Comparison of ENCODE assay signal across 23 cellular contexts in the genomic region with DNA sequence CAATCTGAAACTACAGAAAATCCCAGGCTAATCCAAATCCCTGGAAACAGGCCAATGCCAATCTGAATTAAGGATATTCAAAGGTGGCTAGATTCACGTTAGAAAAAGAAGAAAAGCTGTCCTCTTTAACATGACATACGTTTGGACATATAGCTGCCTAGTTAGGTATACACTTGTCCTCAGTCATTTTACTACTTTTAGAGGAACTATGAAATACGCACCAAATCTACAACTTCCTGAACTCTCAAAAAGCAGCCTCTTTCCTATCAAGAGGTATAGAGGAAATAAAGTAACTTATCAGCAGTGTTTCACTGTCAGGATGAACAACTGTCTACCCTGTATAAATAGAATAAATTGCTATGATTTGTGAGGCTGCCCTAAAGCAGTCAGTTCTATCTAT.
"Had no signal": no experiment of that assay in that cellular context is flagged by ENCODE, and none has a peak within 500 bp of the region (broad histone marks: within the 10 kb centered on the region; RNA-seq: fewer than 3 reads in every experiment).

No MANE protein-coding gene starts in this region.

- H3K4me1 Mint-ChIP-seq: nephron progenitor cell had no signal

- H3K36me3 ChIP-seq: ovary had no signal

- H3K9me3 Mint-ChIP-seq: memory B cell; naive thymus-derived CD8-positive, alpha-beta T cell; nephron progenitor cell; stimulated activated effector memory CD8-positive, alpha-beta T cell treated with anti-CD3 and anti-CD28 coated beads, Interleukin-12 subunit alpha, Interleukin-12 subunit beta, amount 100 ng/mL, for 72 hours; type B pancreatic cell had no signal

- H3K4me3 ChIP-seq: dorsolateral prefrontal cortex, lower lobe of right lung, ovary, psoas muscle, sigmoid colon, testis, tibial artery had no signal

- H3K4me3 Mint-ChIP-seq: memory B cell; naive thymus-derived CD8-positive, alpha-beta T cell; nephron progenitor cell; stimulated activated effector memory CD8-positive, alpha-beta T cell treated with anti-CD3 and anti-CD28 coated beads, Interleukin-12 subunit alpha, Interleukin-12 subunit beta, amount 100 ng/mL, for 72 hours; type B pancreatic cell had no signal

- ATAC-seq: left ventricle myocardium superior; lower lobe of right lung; naive thymus-derived CD8-positive, alpha-beta T cell; right cardiac atrium; stimulated activated effector memory CD8-positive, alpha-beta T cell treated with anti-CD3 and anti-CD28 coated beads, Interleukin-12 subunit alpha, Interleukin-12 subunit beta, amount 100 ng/mL, for 72 hours; stimulated activated naive CD8-positive, alpha-beta T cell treated with anti-CD3 and anti-CD28 coated beads, Interleukin-15, Interleukin-2, amounts not matched to agents 100 U/mL and 50 U/mL, for 24 hours had no signal

- H3K27ac Mint-ChIP-seq: memory B cell; nephron progenitor cell; stimulated activated effector memory CD8-positive, alpha-beta T cell treated with anti-CD3 and anti-CD28 coated beads, Interleukin-12 subunit alpha, Interleukin-12 subunit beta, amount 100 ng/mL, for 72 hours; type B pancreatic cell had no signal

- H3K27me3 ChIP-seq: dorsolateral prefrontal cortex, ovary, sigmoid colon, testis, tibial artery had no signal

- H3K9me3 ChIP-seq: lower lobe of right lung, ovary, psoas muscle, sigmoid colon, testis, tibial artery had no signal

- DNase-seq: dorsolateral prefrontal cortex; effector CD4-positive, alpha-beta T cell; head of caudate nucleus; left ventricle myocardium superior; lower lobe of right lung; midbrain; naive thymus-derived CD8-positive, alpha-beta T cell; nephron progenitor cell; occipital lobe; ovary; posterior cingulate gyrus; psoas muscle; right cardiac atrium; sigmoid colon; stimulated activated CD4-positive, alpha-beta T cell treated with anti-CD3 and anti-CD28 coated beads, Interleukin-2, amount 100 ng/mL, for 24 hours; stimulated activated CD4-positive, alpha-beta T cell treated with anti-CD3 and anti-CD28 coated beads, Interleukin-4, amount 100 ng/mL, for 24 hours; stimulated activated naive CD8-positive, alpha-beta T cell treated with anti-CD3 and anti-CD28 coated beads, Interleukin-15, Interleukin-2, amounts not matched to agents 100 U/mL and 50 U/mL, for 24 hours; substantia nigra; testis; tibial artery had no signal

- H3K27ac ChIP-seq: dorsolateral prefrontal cortex, lower lobe of right lung, ovary, psoas muscle, sigmoid colon, testis, tibial artery had no signal

- H3K27me3 Mint-ChIP-seq: memory B cell; naive thymus-derived CD8-positive, alpha-beta T cell; type B pancreatic cell had no signal
